Comparison of ENCODE assay signal across 25 cellular contexts in the genomic region with DNA sequence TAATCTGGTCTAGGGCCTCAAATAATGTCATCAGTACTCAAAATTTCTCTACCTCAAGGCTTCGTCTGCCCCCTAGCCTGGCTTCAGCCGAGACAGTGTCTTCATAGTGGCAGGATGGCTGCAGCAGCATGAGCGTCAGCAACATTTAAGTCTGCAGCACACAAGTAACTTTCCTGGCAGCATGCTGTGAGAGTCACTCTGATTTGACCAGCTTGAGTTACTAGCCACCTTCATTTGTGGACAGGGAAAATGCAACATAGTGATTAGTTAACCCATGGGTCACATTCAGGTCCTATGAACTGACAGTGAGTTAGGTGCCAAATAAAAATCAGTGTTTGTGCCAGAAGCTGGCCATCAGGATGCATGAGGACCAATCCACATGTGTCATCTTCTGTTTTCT.
"Had no signal": no experiment of that assay in that cellular context is flagged by ENCODE, and none has a peak within 500 bp of the region (broad histone marks: within the 10 kb centered on the region; RNA-seq: fewer than 3 reads in every experiment).

No MANE protein-coding gene starts in this region.

- H3K9me3 ChIP-seq: colonic mucosa, gastrocnemius medialis, lower lobe of right lung had no signal

- H3K4me3 ChIP-seq: colonic mucosa, esophagus squamous epithelium, gastrocnemius medialis, heart right ventricle, left ventricle myocardium inferior, lower lobe of right lung, mucosa of descending colon had no signal

- H3K27me3 ChIP-seq: colonic mucosa, esophagus squamous epithelium, gastrocnemius medialis, heart right ventricle had no signal

- H3K36me3 ChIP-seq: colonic mucosa, esophagus squamous epithelium, gastrocnemius medialis, heart right ventricle, left ventricle myocardium inferior, lower lobe of right lung had no signal

- H3K27ac ChIP-seq: colonic mucosa, epithelial cell of prostate, esophagus squamous epithelium, gastrocnemius medialis, heart right ventricle, left ventricle myocardium inferior, lower lobe of right lung had no signal

- H3K4me1 ChIP-seq: colonic mucosa, esophagus squamous epithelium, gastrocnemius medialis, heart right ventricle, left ventricle myocardium inferior, lower lobe of right lung had no signal

- ATAC-seq: effector memory CD8-positive, alpha-beta T cell; esophagus mucosa; gastrocnemius medialis; heart right ventricle; left cardiac atrium; lower lobe of right lung; mucosa of descending colon had no signal

- FAIRE-seq: endometrium, islet of Langerhans, keratinocyte had no signal

- DNase-seq: colonic mucosa; cortex of kidney; effector CD8-positive, alpha-beta T cell; effector memory CD8-positive, alpha-beta T cell; endodermal cell; erythroblast; esophagus squamous epithelium; foreskin fibroblast; foreskin melanocyte; gastrocnemius medialis; glutamatergic neuron; head of caudate nucleus; heart right ventricle; hippocampal formation; left cardiac atrium; left ventricle myocardium inferior; lower lobe of right lung; mesenchymal stem cell; mucosa of descending colon; naive B cell had no signal
